Comparison of ENCODE assay signal across 9 cellular contexts in the genomic region with DNA sequence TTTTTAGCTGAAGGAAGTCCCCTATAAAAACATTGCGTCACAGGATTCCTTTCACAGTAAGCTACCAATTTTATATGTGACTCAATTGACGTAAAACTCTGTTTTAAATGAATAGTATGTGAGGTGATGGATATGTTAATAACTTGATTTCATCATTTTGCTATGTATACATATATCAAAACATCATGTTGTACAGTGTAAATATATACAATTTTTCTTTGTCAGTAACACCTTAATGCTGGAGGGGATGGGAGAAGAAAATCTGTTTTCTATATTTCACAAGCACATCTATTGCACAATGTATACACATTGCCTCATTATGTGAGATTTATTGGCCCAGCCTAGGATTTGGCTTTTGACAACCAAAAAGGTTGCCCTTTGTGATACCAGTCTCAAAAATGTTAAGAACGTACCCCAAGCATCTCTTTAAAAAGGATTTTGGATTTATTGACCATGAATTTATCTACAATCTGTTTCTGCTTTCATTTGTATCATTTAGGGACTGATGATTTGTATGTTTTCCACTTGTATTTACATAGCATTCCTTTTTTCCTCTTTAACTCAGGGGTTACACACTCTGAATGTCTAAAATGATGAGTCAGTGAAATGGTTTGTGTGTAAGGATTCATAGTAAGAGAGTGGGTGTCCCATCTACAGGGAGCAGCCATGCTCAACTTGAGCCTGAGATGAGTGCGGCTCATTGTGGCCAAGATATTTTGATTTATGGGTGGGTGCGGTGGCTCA.
A peak's percentile ranks its signal among the peaks of the same experiment; 100 is the strongest.
DNase-seq lines count a peak whose midpoint lies in the region; ATAC-seq and TF ChIP-seq lines count a peak whose summit lies in the region.
"Had no signal": no experiment of that assay in that cellular context is flagged by ENCODE, and none has a peak within 500 bp of the region (broad histone marks: within the 10 kb centered on the region; RNA-seq: fewer than 3 reads in every experiment).

No MANE protein-coding gene starts in this region.

- ATAC-seq in HG02938 (IDR thresholded peaks at IDR 0.05; ENCODE audit: unreplicated experiment) (no peak), HG02885 (IDR thresholded peaks at IDR 0.05; ENCODE audit: poor library complexity, unreplicated experiment) (no peak), HG02981 (IDR thresholded peaks at IDR 0.05; ENCODE audit: unreplicated experiment) (no peak)

- H3K4me1 ChIP-seq in HEK293 (ENCODE audit: control insufficient read depth, insufficient read depth, low read length) = peaks cover 8% of the 10 kb centered on the region

- no peak overlapping the region for H3K4me3 ChIP-seq in HEK293 (ENCODE audit: low read depth, low read length)

- DNase-seq in AG08395 (ENCODE audit: low spot score) = peak; percentile 75
- no peak for DNase-seq in activated T-helper 1 cell treated with anti-CD3 and anti-CD28 coated beads, Interleukin-12 subunit alpha, Interleukin-12 subunit beta, Interleukin-2, Interleukin-4 antibody, amounts not matched to agents 30 ng/mL and 10 ng/mL and 1 ng/mL, durations not matched to agents 14 hours and 24 hours and 36 hours (ENCODE audit: low spot score)
- no peak for DNase-seq in immature natural killer cell
- no peak for DNase-seq in COLO829 (ENCODE audit: low spot score)

- peak overlapping the region; percentile 75 for H3K27ac Mint-ChIP-seq in activated T-helper 1 cell treated with anti-CD3 and anti-CD28 coated beads, Interleukin-12 subunit alpha, Interleukin-12 subunit beta, Interleukin-2, Interleukin-4 antibody, amounts not matched to agents 30 ng/mL and 10 ng/mL and 1 ng/mL, durations not matched to agents 14 hours and 24 hours and 36 hours
- peak overlapping the region in 5 of 6 donors; percentile 45 to 74 (median 61) for H3K27ac Mint-ChIP-seq in immature natural killer cell

- peaks cover 36% of the 10 kb centered on the region for H3K36me3 Mint-ChIP-seq in activated T-helper 1 cell treated with anti-CD3 and anti-CD28 coated beads, Interleukin-12 subunit alpha, Interleukin-12 subunit beta, Interleukin-2, Interleukin-4 antibody, amounts not matched to agents 30 ng/mL and 10 ng/mL and 1 ng/mL, durations not matched to agents 14 hours and 24 hours and 36 hours (ENCODE audit: low read depth)
- H3K36me3 Mint-ChIP-seq in immature natural killer cell = peaks cover 4 to 10% (median 7%) of the 10 kb centered on the region in 3 donors

- no peaks in the 10 kb centered on the region for H3K27me3 Mint-ChIP-seq in activated T-helper 1 cell treated with anti-CD3 and anti-CD28 coated beads, Interleukin-12 subunit alpha, Interleukin-12 subunit beta, Interleukin-2, Interleukin-4 antibody, amounts not matched to agents 30 ng/mL and 10 ng/mL and 1 ng/mL, durations not matched to agents 14 hours and 24 hours and 36 hours (ENCODE audit: insufficient read depth)
- peaks cover 2 to 4% (median 3%) of the 10 kb centered on the region in 3 donors for H3K27me3 Mint-ChIP-seq in immature natural killer cell (ENCODE audit: low read depth in 3 of 3)

- no peak for TF ChIP-seq CTCF in HEK293 (tag by site-specific recombination; IDR thresholded peaks at IDR 0.05)

- intact Hi-C loops in activated T-helper 1 cell treated with anti-CD3 and anti-CD28 coated beads, Interleukin-12 subunit alpha, Interleukin-12 subunit beta, Interleukin-2, Interleukin-4 antibody, amounts not matched to agents 30 ng/mL and 10 ng/mL and 1 ng/mL, durations not matched to agents 14 hours and 24 hours and 36 hours (cut with micrococcal nuclease) = no loop called here

- H3K4me3 Mint-ChIP-seq in activated T-helper 1 cell treated with anti-CD3 and anti-CD28 coated beads, Interleukin-12 subunit alpha, Interleukin-12 subunit beta, Interleukin-2, Interleukin-4 antibody, amounts not matched to agents 30 ng/mL and 10 ng/mL and 1 ng/mL, durations not matched to agents 14 hours and 24 hours and 36 hours = no peak overlapping the region
- H3K4me3 Mint-ChIP-seq in immature natural killer cell = peak overlapping the region in 1 of 5 donors; percentile 15

- no peaks in the 10 kb centered on the region for H3K9me3 Mint-ChIP-seq in activated T-helper 1 cell treated with anti-CD3 and anti-CD28 coated beads, Interleukin-12 subunit alpha, Interleukin-12 subunit beta, Interleukin-2, Interleukin-4 antibody, amounts not matched to agents 30 ng/mL and 10 ng/mL and 1 ng/mL, durations not matched to agents 14 hours and 24 hours and 36 hours
- no peaks in the 10 kb centered on the region for H3K9me3 Mint-ChIP-seq in immature natural killer cell

- H3K36me3 ChIP-seq in HEK293 (ENCODE audit: control insufficient read depth in 2 of 2, insufficient read depth in 1 of 2, low read length in 2 of 2) = peaks cover 0 to 5% of the 10 kb centered on the region in 2 experiments; a peak in 2 of 3 replicates

- CTCF ChIA-PET in HEK293 (lab: Yijun Ruan, JAX) = interaction anchor here (1.8 kb wide), 1 partner anchor 11 kb away, joined by 6 read pairs; no protein-coding TSS in a partner anchor

- POLR2A ChIA-PET in HEK293 (lab: Yijun Ruan, JAX) = interaction anchor here (0.9 kb wide), 1 partner anchor 61 kb away, joined by 3 read pairs; no protein-coding TSS in a partner anchor

- H3K4me1 Mint-ChIP-seq in activated T-helper 1 cell treated with anti-CD3 and anti-CD28 coated beads, Interleukin-12 subunit alpha, Interleukin-12 subunit beta, Interleukin-2, Interleukin-4 antibody, amounts not matched to agents 30 ng/mL and 10 ng/mL and 1 ng/mL, durations not matched to agents 14 hours and 24 hours and 36 hours (ENCODE audit: low read depth) = peaks cover 72% of the 10 kb centered on the region
- peaks cover 44 to 59% of the 10 kb centered on the region in 2 donors for H3K4me1 Mint-ChIP-seq in immature natural killer cell

- no peak overlapping the region for H3K27ac ChIP-seq in HEK293 (ENCODE audit: extremely low read depth, low read depth, low read length)
- H3K27ac ChIP-seq: HL-60 had no signal

- no peaks in the 10 kb centered on the region for H3K9me3 ChIP-seq in HEK293 (ENCODE audit: control insufficient read depth, insufficient read depth, low read depth, low read length)

TF ChIP-seq in HEK293, 187 proteins besides CTCF, POLR2A, EP300 and RAD21:
- TF ChIP-seq ZNF785 (tag by site-specific recombination; IDR thresholded peaks at IDR 0.05) (no peak), ZNF629 (tag by site-specific recombination; IDR thresholded peaks at IDR 0.05) (peak; percentile 71; the same call in 1 of the 2 replicates), YY2 (tag by site-specific recombination; IDR thresholded peaks at IDR 0.05) (no peak), ZFHX2 (tag by site-specific recombination; conservative IDR thresholded peaks at IDR 0.05) (peak; percentile 50), ZNF133 (tag by site-specific recombination; IDR thresholded peaks at IDR 0.05) (no peak), ZEB2 (tag by site-specific recombination; IDR thresholded peaks at IDR 0.05) (peak; percentile 40; the same call in 1 of the 2 replicates), ZBTB17 (tag by site-specific recombination; IDR thresholded peaks at IDR 0.05) (peak; percentile 41; the same call in 1 of the 2 replicates)
- TF ChIP-seq, protein P1, sequence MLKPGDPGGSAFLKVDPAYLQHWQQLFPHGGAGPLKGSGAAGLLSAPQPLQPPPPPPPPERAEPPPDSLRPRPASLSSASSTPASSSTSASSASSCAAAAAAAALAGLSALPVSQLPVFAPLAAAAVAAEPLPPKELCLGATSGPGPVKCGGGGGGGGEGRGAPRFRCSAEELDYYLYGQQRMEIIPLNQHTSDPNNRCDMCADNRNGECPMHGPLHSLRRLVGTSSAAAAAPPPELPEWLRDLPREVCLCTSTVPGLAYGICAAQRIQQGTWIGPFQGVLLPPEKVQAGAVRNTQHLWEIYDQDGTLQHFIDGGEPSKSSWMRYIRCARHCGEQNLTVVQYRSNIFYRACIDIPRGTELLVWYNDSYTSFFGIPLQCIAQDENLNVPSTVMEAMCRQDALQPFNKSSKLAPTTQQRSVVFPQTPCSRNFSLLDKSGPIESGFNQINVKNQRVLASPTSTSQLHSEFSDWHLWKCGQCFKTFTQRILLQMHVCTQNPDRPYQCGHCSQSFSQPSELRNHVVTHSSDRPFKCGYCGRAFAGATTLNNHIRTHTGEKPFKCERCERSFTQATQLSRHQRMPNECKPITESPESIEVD (tag by site-specific recombination; IDR thresholded peaks at IDR 0.05) = peak; percentile 95
- TF ChIP-seq, protein P2, sequence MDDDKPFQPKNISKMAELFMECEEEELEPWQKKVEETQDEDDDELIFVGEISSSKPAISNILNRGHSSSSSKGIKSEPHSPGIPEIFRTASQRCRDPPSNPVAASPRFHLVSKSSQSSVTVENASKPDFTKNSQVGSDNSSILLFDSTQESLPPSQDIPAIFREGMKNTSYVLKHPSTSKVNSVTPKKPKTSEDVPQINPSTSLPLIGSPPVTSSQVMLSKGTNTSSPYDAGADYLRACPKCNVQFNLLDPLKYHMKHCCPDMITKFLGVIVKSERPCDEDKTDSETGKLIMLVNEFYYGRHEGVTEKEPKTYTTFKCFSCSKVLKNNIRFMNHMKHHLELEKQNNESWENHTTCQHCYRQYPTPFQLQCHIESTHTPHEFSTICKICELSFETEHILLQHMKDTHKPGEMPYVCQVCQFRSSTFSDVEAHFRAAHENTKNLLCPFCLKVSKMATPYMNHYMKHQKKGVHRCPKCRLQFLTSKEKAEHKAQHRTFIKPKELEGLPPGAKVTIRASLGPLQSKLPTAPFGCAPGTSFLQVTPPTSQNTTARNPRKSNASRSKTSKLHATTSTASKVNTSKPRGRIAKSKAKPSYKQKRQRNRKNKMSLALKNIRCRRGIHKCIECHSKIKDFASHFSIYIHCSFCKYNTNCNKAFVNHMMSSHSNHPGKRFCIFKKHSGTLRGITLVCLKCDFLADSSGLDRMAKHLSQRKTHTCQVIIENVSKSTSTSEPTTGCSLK (tag by site-specific recombination; IDR thresholded peaks at IDR 0.05) = no peak
- TF ChIP-seq, protein P3, sequence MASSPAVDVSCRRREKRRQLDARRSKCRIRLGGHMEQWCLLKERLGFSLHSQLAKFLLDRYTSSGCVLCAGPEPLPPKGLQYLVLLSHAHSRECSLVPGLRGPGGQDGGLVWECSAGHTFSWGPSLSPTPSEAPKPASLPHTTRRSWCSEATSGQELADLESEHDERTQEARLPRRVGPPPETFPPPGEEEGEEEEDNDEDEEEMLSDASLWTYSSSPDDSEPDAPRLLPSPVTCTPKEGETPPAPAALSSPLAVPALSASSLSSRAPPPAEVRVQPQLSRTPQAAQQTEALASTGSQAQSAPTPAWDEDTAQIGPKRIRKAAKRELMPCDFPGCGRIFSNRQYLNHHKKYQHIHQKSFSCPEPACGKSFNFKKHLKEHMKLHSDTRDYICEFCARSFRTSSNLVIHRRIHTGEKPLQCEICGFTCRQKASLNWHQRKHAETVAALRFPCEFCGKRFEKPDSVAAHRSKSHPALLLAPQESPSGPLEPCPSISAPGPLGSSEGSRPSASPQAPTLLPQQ (tag by site-specific recombination; IDR thresholded peaks at IDR 0.05) = peak; percentile 12; the same call in 1 of the 2 replicates
